18 cellular contexts compared by ENCODE assay signal in genomic region chr5:32581010-32581785, GRCh38. TPM values are rescaled to one million over a fixed set of nuclear protein-coding genes. Genes with fewer than 3 reads are reported as not detected.
A peak's percentile ranks its signal among the peaks of the same experiment; 100 is the strongest.
DNase-seq lines count a peak whose midpoint lies in the region; ATAC-seq and TF ChIP-seq lines count a peak whose summit lies in the region.
"Had no signal": no experiment of that assay in that cellular context is flagged by ENCODE, and none has a peak within 500 bp of the region (broad histone marks: within the 10 kb centered on the region; RNA-seq: fewer than 3 reads in every experiment).

No MANE protein-coding gene starts in this region.

- intact Hi-C loops in mammary epithelial cell (cut with micrococcal nuclease): no loop called here

- H3K9ac ChIP-seq in KMS-11 (peak overlapping the region; percentile 22; the same call in 1 of the 2 replicates), mammary epithelial cell (ENCODE audit: insufficient read depth, low read length) (no peak overlapping the region)
- H3K9ac ChIP-seq: GM23248 had no signal

- dilution Hi-C loops in mammary epithelial cell (cut with HindIII; ENCODE audit: low sequenced_read_pairs): no loop called here

- H3K27ac ChIP-seq in KMS-11 (peak overlapping the region; percentile 97), mammary epithelial cell (ENCODE audit: insufficient read depth, low read depth, low read length) (no peak overlapping the region), osteoblast (ENCODE audit: low read depth, low read length) (no peak overlapping the region), WERI-Rb-1 (no peak overlapping the region)
- H3K27ac ChIP-seq: GM23248, transverse colon had no signal

- H3K9me3 ChIP-seq in mammary epithelial cell (replicated peaks; ENCODE audit: insufficient read depth, low read length) (no peaks in the 10 kb centered on the region), osteoblast (ENCODE audit: low read depth, low read length) (no peaks in the 10 kb centered on the region), WERI-Rb-1 (ENCODE audit: severe bottlenecking) (no peaks in the 10 kb centered on the region)

- BruUV-seq in mammary epithelial cell (replicated peaks; lab: Mats Ljungman, UMichigan): no TSS peak

- H3K27me3 ChIP-seq in KMS-11 (ENCODE audit: insufficient read depth, low read depth) (no peaks in the 10 kb centered on the region), mammary epithelial cell (ENCODE audit: insufficient read depth, low read length) (peaks cover 2% of the 10 kb centered on the region), osteoblast (ENCODE audit: insufficient read depth, low read length) (no peaks in the 10 kb centered on the region), WERI-Rb-1 (ENCODE audit: insufficient read depth, low read depth, severe bottlenecking) (peaks cover 29% of the 10 kb centered on the region)
- H3K27me3 ChIP-seq: transverse colon had no signal

- H3K4me1 ChIP-seq in KMS-11 (ENCODE audit: low read depth, poor library complexity, severe bottlenecking): peaks cover 89% of the 10 kb centered on the region
- peaks cover 11% of the 10 kb centered on the region for H3K4me1 ChIP-seq in mammary epithelial cell (ENCODE audit: insufficient read depth, low read length)
- H3K4me1 ChIP-seq in osteoblast (ENCODE audit: insufficient read depth, low read length): peaks cover 11% of the 10 kb centered on the region

- peak overlapping the region; percentile 73 for H3K4me2 ChIP-seq in KMS-11
- H3K4me2 ChIP-seq in mammary epithelial cell (ENCODE audit: insufficient read depth, low read depth, low read length): no peak overlapping the region
- H3K4me2 ChIP-seq in osteoblast (ENCODE audit: insufficient read depth, low read length): no peak overlapping the region

- H3K79me2 ChIP-seq in KMS-11 (ENCODE audit: insufficient read depth, low read depth) (peaks cover 39% of the 10 kb centered on the region), mammary epithelial cell (ENCODE audit: insufficient read depth, low read length) (peaks cover 8% of the 10 kb centered on the region), osteoblast (ENCODE audit: insufficient read depth, low read length) (peaks cover 8% of the 10 kb centered on the region)

- 79% methylated on average over 12 of the region's 12 CpGs for WGBS in mammary epithelial cell (ENCODE audit: low coverage, missing lambda C conversion rate)

- H3K4me3 ChIP-seq in KMS-11 (IDR thresholded peaks at IDR 0.05; ENCODE audit: insufficient read depth, low read depth, low read length): no peak overlapping the region
- H3K4me3 ChIP-seq in mammary epithelial cell (replicated peaks in 1 of 3; ENCODE audit: insufficient read depth in 1 of 3, low read depth in 2 of 3, low read length in 3 of 3): no peak overlapping the region
- no peak overlapping the region for H3K4me3 ChIP-seq in osteoblast (ENCODE audit: insufficient read depth, low read length)
- H3K4me3 ChIP-seq in WERI-Rb-1 (ENCODE audit: low read depth, low read length): no peak overlapping the region
- H3K4me3 ChIP-seq: GM23248, transverse colon had no signal

- CTCF ChIA-PET in mammary epithelial cell (lab: Charles Lee; ENCODE audit: low non-redundant PET): no interaction called here

- DNase-seq in NOMO-1 treated with dmso at 0.1 percent for 144 hours (lab: John Stamatoyannopoulos, UW; ENCODE audit: unreplicated experiment) (peak; percentile 45), NOMO-1 treated with DMSO at 0.1 percent for 48 hours (lab: John Stamatoyannopoulos, UW; ENCODE audit: unreplicated experiment) (no peak), mammary epithelial cell (no peak), osteoblast (ENCODE audit: insufficient read length, low spot score, missing footprints) (no peak), ureter (ENCODE audit: low spot score) (no peak), WERI-Rb-1 (no peak)
- DNase-seq: activated gamma-delta T cell; amygdala; foreskin fibroblast; GM23248; left colon; NCI-H1694; OCI-M1; small intestine; stimulated activated naive B cell treated with anti-CD40 and anti-IgM and Interleukin-4, amounts not matched to agents 10 μg/mL and 1 μg/mL and 100 μg/mL, for 72 hours; transverse colon had no signal

- in situ Hi-C loops in mammary epithelial cell (cut with MboI; ENCODE audit: low sequenced_read_pairs in 2 of 2): loop anchor here in 1 of 2 donors (10.0 kb wide), 1 partner anchor 96 kb away; no protein-coding TSS in a partner anchor

- H2AFZ ChIP-seq in KMS-11 (ENCODE audit: low read depth): no peak overlapping the region
- peak overlapping the region; percentile 13 for H2AFZ ChIP-seq in mammary epithelial cell (ENCODE audit: low read depth, low read length)
- peak overlapping the region; percentile 9 for H2AFZ ChIP-seq in osteoblast (ENCODE audit: low read length)
- H2AFZ ChIP-seq: GM23248 had no signal

- TF ChIP-seq CTCF in KMS-11 (conservative IDR thresholded peaks at IDR 0.05; ENCODE audit: low read depth, low read length) (no peak), mammary epithelial cell (conservative IDR thresholded peaks at IDR 0.05 in 1 of 2, IDR thresholded peaks at IDR 0.05 in 1 of 2; ENCODE audit: extremely low read depth in 1 of 2, insufficient read depth in 1 of 2, low read depth in 1 of 2, low read length in 2 of 2) (no peak), osteoblast (IDR thresholded peaks at IDR 0.05; ENCODE audit: extremely low read depth, low read depth, low read length) (no peak), WERI-Rb-1 (IDR thresholded peaks at IDR 0.05; ENCODE audit: low read depth, low read length) (no peak)

- ATAC-seq in HG02571 (IDR thresholded peaks at IDR 0.05; ENCODE audit: unreplicated experiment): no peak
- ATAC-seq: left colon; stimulated activated naive B cell treated with anti-CD40 and anti-IgM and Interleukin-4, amounts not matched to agents 10 μg/mL and 1 μg/mL and 100 μg/mL, for 72 hours had no signal

- no peaks in the 10 kb centered on the region for H3K36me3 ChIP-seq in KMS-11 (ENCODE audit: insufficient read depth)
- H3K36me3 ChIP-seq in mammary epithelial cell (ENCODE audit: insufficient read depth, low read length): no peaks in the 10 kb centered on the region
- H3K36me3 ChIP-seq in osteoblast (ENCODE audit: insufficient read depth, low read length): no peaks in the 10 kb centered on the region
- H3K36me3 ChIP-seq in WERI-Rb-1: peaks cover 6% of the 10 kb centered on the region
- H3K36me3 ChIP-seq: transverse colon had no signal

- no peaks in the 10 kb centered on the region for H4K20me1 ChIP-seq in KMS-11 (ENCODE audit: insufficient read depth)
- H4K20me1 ChIP-seq in mammary epithelial cell (ENCODE audit: insufficient read depth, low read length): no peaks in the 10 kb centered on the region
- peaks cover 2% of the 10 kb centered on the region for H4K20me1 ChIP-seq in osteoblast (ENCODE audit: insufficient read depth, low read length)

RNA-seq across cellular contexts. Expression of gene SUB1, which starts 4.2 kb away (rescaled TPM):
- 100 to 1,000 TPM; 109 to 231 TPM for total RNA-seq in mammary epithelial cell
- 66.8 TPM for polyA plus RNA-seq in mammary epithelial cell
- 10.7 TPM for polyA minus RNA-seq in mammary epithelial cell
- total RNA-seq in osteoblast: 101 and 115 TPM in 2 replicates
- total RNA-seq in ureter: 138 TPM
